In genomic region chr15:34620814-34621213, GRCh38 we compare ENCODE assay signal across 15 cellular contexts.
"Had no signal": no experiment of that assay in that cellular context is flagged by ENCODE, and none has a peak within 500 bp of the region (broad histone marks: within the 10 kb centered on the region; RNA-seq: fewer than 3 reads in every experiment).

No MANE protein-coding gene starts in this region.

- ATAC-seq: activated naive CD8-positive, alpha-beta T cell treated with anti-CD3 and anti-CD28 coated beads, Interleukin-2, amount 50 U/mL, for 24 hours; activated T-helper 17 cell treated with anti-CD3 and anti-CD28 coated beads, Interleukin-2, amount 50 U/mL, for 72 hours; esophagus mucosa; left ventricle myocardium superior had no signal

- FAIRE-seq: astrocyte, endometrium, kidney had no signal

- H3K27ac ChIP-seq: dorsolateral prefrontal cortex, right atrium auricular region, spleen had no signal

- H3K4me1 ChIP-seq: right atrium auricular region had no signal

- H3K4me3 ChIP-seq: dorsolateral prefrontal cortex, right atrium auricular region, spleen had no signal

- H3K27me3 ChIP-seq: right atrium auricular region had no signal

- H3K36me3 ChIP-seq: right atrium auricular region, spleen had no signal

- DNase-seq: activated naive CD4-positive, alpha-beta T cell treated with Interleukin-2 at 50 U/mL for 16 hours; activated naive CD8-positive, alpha-beta T cell treated with anti-CD3 and anti-CD28 coated beads, Interleukin-2, amount 50 U/mL, for 24 hours; dorsolateral prefrontal cortex; hypothalamus; kidney; left ventricle myocardium superior; mesendoderm; nucleus accumbens; spleen; SW 1271 had no signal

- H3K9me3 ChIP-seq: right atrium auricular region, spleen had no signal
